In the genomic region with DNA sequence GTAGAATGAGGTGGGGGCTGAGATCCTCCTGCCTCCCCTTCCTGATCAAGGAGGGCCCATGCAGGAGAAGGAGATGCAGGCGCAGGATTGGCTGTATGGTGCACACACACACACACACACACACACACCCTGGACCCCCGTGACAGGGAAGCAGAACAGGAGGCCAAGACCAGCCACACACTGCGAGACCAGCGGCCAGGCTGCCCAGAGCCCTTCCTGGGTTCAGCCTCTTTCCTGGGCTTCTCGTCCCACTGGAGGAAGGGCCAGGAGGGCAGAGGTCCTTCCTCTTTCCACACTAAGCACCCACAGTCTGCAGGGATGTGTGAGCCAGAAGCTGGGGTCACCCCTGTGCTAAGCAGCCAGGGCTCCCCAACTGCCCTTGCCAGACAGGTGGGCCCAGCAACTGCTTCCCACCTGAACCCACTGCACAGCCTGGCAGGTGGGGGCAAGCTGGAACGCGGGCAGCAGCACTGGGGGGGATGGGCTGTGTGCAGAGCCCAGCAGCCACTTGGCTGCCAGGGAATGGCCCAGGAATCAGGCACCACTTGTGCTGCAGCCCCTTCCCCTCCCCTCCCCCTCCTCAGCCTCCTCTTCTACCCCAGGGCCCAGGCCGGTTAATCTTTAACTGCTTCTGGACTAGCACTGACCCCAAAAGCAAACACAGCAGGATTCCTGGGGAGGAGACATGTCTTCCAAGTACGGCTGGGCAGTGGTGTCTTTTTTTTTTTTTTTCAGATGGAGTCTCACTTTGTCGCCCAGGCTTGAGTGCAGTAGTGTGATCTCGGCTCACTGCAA, we compare ENCODE assay signal across 10 cellular contexts. TPM values are rescaled to one million over a fixed set of nuclear protein-coding genes. Genes with fewer than 3 reads are reported as not detected.
DNase-seq lines count a peak whose midpoint lies in the region; ATAC-seq and TF ChIP-seq lines count a peak whose summit lies in the region.
"Had no signal": no experiment of that assay in that cellular context is flagged by ENCODE, and none has a peak within 500 bp of the region (broad histone marks: within the 10 kb centered on the region; RNA-seq: fewer than 3 reads in every experiment).

No MANE protein-coding gene starts in this region.

- H3K4me3 ChIP-seq in H7 (ENCODE audit: insufficient read depth, low read depth, low read length) = no peak overlapping the region
- H3K4me3 ChIP-seq: uterus had no signal

- no peaks in the 10 kb centered on the region for H3K36me3 ChIP-seq in H7 (replicated peaks; ENCODE audit: control insufficient read depth, insufficient read depth, low read length)
- H3K36me3 ChIP-seq: uterus had no signal

- H3K27me3 ChIP-seq in H7 (ENCODE audit: control insufficient read depth, insufficient read depth, low read length) = peaks cover 51% of the 10 kb centered on the region
- H3K27me3 ChIP-seq: uterus had no signal

- peak; percentile 82 for DNase-seq in H7
- peak; percentile 66 for DNase-seq in kidney tubule cell (ENCODE audit: low spot score)
- peak; percentile 61 for DNase-seq in sciatic nerve (ENCODE audit: low spot score)
- no peak for DNase-seq in C1 segment of cervical spinal cord (lab: John Stamatoyannopoulos, UW)
- no peak for DNase-seq in NCI-H1930 (lab: John Stamatoyannopoulos, UW)
- DNase-seq in NCI-H2081 treated with DMSO at 0.1 percent for 48 hours (lab: John Stamatoyannopoulos, UW) = no peak
- DNase-seq: naive B cell, uterus had no signal

- intact Hi-C loops in sciatic nerve (cut with DNase I) = no loop called here

- ATAC-seq in SK-N-SH treated with all-trans-retinoic acid at 6 μM for 48 hours = no peak
- peak; percentile 3 for ATAC-seq in sciatic nerve
- ATAC-seq in GM21515 (IDR thresholded peaks at IDR 0.05; ENCODE audit: unreplicated experiment) = no peak

TF ChIP-seq in SK-N-SH treated with all-trans-retinoic acid at 6 μM for 48 hours, 23 proteins besides CTCF, POLR2A, EP300 and RAD21:
- TF ChIP-seq CSRNP3 (CRISPR knock-in tag; IDR thresholded peaks at IDR 0.05) (no peak), ZFP3 (CRISPR knock-in tag; IDR thresholded peaks at IDR 0.05) (no peak), ZNF70 (CRISPR knock-in tag; IDR thresholded peaks at IDR 0.05) (0 out of 2 replicates have a peak, but pooled peaks have one; percentile 30), ZFP30 (CRISPR knock-in tag; IDR thresholded peaks at IDR 0.05) (no peak), OSR1 (CRISPR knock-in tag; IDR thresholded peaks at IDR 0.05) (no peak)

RNA-seq across cellular contexts. Expression of gene SLC38A10, which starts 44.6 kb away (rescaled TPM):
- total RNA-seq in H7 (2014; rRNA removed; shearing (Covaris generic)) = 39.1 and 44.2 TPM in 2 replicates
- total RNA-seq in sciatic nerve = 61.6 TPM

RNA-seq across cellular contexts. Expression of gene BAHCC1, which starts 55.6 kb away (rescaled TPM):
- total RNA-seq in H7 (2014; rRNA removed; shearing (Covaris generic)) = 8.7 and 19.7 TPM in 2 replicates
- total RNA-seq in sciatic nerve = 47.8 TPM

Comparison
In these comparisons a context has a peak if more than half of its experiments do, and no peak if none do; other contexts are left out.
1. DNase-seq: peak in H7 (single experiment), kidney tubule cell (single experiment) and sciatic nerve (single experiment); none in C1 segment of cervical spinal cord (0 of 14), NCI-H1930 (0 of 2) and NCI-H2081 treated with DMSO at 0.1 percent for 48 hours (single experiment).